Comparison of ENCODE assay signal across 16 cellular contexts in genomic region chr2:160111951-160112798, GRCh38. TPM values are rescaled to one million over a fixed set of nuclear protein-coding genes. Genes with fewer than 3 reads are reported as not detected.
DNase-seq lines count a peak whose midpoint lies in the region; ATAC-seq and TF ChIP-seq lines count a peak whose summit lies in the region.
"Had no signal": no experiment of that assay in that cellular context is flagged by ENCODE, and none has a peak within 500 bp of the region (broad histone marks: within the 10 kb centered on the region; RNA-seq: fewer than 3 reads in every experiment).

No MANE protein-coding gene starts in this region.

- no peak overlapping the region for H3K4me3 ChIP-seq in tibial artery
- H3K4me3 ChIP-seq in coronary artery, result no peak overlapping the region
- H3K4me3 ChIP-seq: esophagus muscularis mucosa, thoracic aorta had no signal

- H3K27ac ChIP-seq in tibial artery (no peak overlapping the region), coronary artery (no peak overlapping the region)
- H3K27ac ChIP-seq: esophagus muscularis mucosa, thoracic aorta had no signal

- peaks cover 9% of the 10 kb centered on the region for H3K36me3 Mint-ChIP-seq in mesothelial cell of epicardium

- peak; percentile 63 for ATAC-seq in GM18873 (IDR thresholded peaks at IDR 0.05; ENCODE audit: low FRiP score, unreplicated experiment)
- peak; percentile 66 for ATAC-seq in GM21619 (IDR thresholded peaks at IDR 0.05; ENCODE audit: unreplicated experiment)
- peak; percentile 67 for ATAC-seq in HG03066 (IDR thresholded peaks at IDR 0.05; ENCODE audit: low read depth, unreplicated experiment)

- intact Hi-C loops in tibial artery (cut with DNase I; ENCODE audit: low total_unique reads), result no loop called here

- peaks cover 15% of the 10 kb centered on the region for H3K4me1 Mint-ChIP-seq in mesothelial cell of epicardium
- H3K4me1 Mint-ChIP-seq: activated CD4-positive, alpha-beta T cell treated with anti-CD3 and anti-CD28 coated beads, Interleukin-2, amount 10 ng/mL, durations not matched to agents 7 days and 5 days had no signal

- H3K27me3 Mint-ChIP-seq in mesothelial cell of epicardium (ENCODE audit: low read depth), result no peaks in the 10 kb centered on the region
- H3K27me3 Mint-ChIP-seq: activated CD4-positive, alpha-beta T cell treated with anti-CD3 and anti-CD28 coated beads, Interleukin-2, amount 10 ng/mL, durations not matched to agents 7 days and 5 days had no signal

- no peaks in the 10 kb centered on the region for H3K27me3 ChIP-seq in tibial artery
- H3K27me3 ChIP-seq: esophagus muscularis mucosa had no signal

- no peaks in the 10 kb centered on the region for H3K36me3 ChIP-seq in tibial artery
- H3K36me3 ChIP-seq: esophagus muscularis mucosa, thoracic aorta had no signal

- DNase-seq in mesothelial cell of epicardium (ENCODE audit: low spot score in 2 of 2, unreplicated experiment in 2 of 2), result no peak
- no peak for DNase-seq in HEK293T (ENCODE audit: extremely low spot score)
- no peak for DNase-seq in tibial artery
- DNase-seq in NCI-H1436 treated with DMSO at 0.1 percent for 48 hours (lab: John Stamatoyannopoulos, UW), result no peak
- no peak for DNase-seq in coronary artery (ENCODE audit: low spot score)
- DNase-seq: activated CD4-positive, alpha-beta T cell treated with anti-CD3 and anti-CD28 coated beads, Interleukin-2, amount 10 ng/mL, durations not matched to agents 7 days and 5 days; activated naive CD4-positive, alpha-beta T cell; cerebellar nuclear complex; COR-L47; NCI-H1417; NCI-H774 had no signal

- CTCF ChIA-PET in HEK293T (lab: Yijun Ruan, JAX), result no interaction called here

- H3K9me3 ChIP-seq in tibial artery, result no peaks in the 10 kb centered on the region
- H3K9me3 ChIP-seq: esophagus muscularis mucosa, thoracic aorta had no signal

- peaks cover 7% of the 10 kb centered on the region for H3K9me3 Mint-ChIP-seq in mesothelial cell of epicardium
- H3K9me3 Mint-ChIP-seq: activated CD4-positive, alpha-beta T cell treated with anti-CD3 and anti-CD28 coated beads, Interleukin-2, amount 10 ng/mL, durations not matched to agents 7 days and 5 days had no signal

- TF ChIP-seq CTCF in mesothelial cell of epicardium (IDR thresholded peaks at IDR 0.05; ENCODE audit: unreplicated experiment) (no peak), tibial artery (IDR thresholded peaks at IDR 0.05) (no peak), coronary artery (IDR thresholded peaks at IDR 0.05) (no peak)

- POLR2A ChIA-PET in HEK293T (lab: Yijun Ruan, JAX), result no interaction called here

- no peaks in the 10 kb centered on the region for H3K4me1 ChIP-seq in tibial artery
- H3K4me1 ChIP-seq: esophagus muscularis mucosa had no signal

- H3K4me3 Mint-ChIP-seq in mesothelial cell of epicardium, result no peak overlapping the region
- H3K4me3 Mint-ChIP-seq: activated CD4-positive, alpha-beta T cell treated with anti-CD3 and anti-CD28 coated beads, Interleukin-2, amount 10 ng/mL, durations not matched to agents 7 days and 5 days had no signal

- peak overlapping the region; percentile 10 for H3K27ac Mint-ChIP-seq in mesothelial cell of epicardium
- H3K27ac Mint-ChIP-seq: activated CD4-positive, alpha-beta T cell treated with anti-CD3 and anti-CD28 coated beads, Interleukin-2, amount 10 ng/mL, durations not matched to agents 7 days and 5 days had no signal

TF ChIP-seq in HEK293T, 16 proteins besides CTCF, POLR2A, EP300 and RAD21:
- TF ChIP-seq SUZ12 (IDR thresholded peaks at IDR 0.05) (no peak), PKNOX1 (IDR thresholded peaks at IDR 0.05) (no peak), ZNF384 (IDR thresholded peaks at IDR 0.05) (no peak), L3MBTL2 (conservative IDR thresholded peaks at IDR 0.05) (no peak), NFRKB (IDR thresholded peaks at IDR 0.05) (no peak), CTBP1 (IDR thresholded peaks at IDR 0.05; ENCODE audit: borderline replicate concordance) (no peak), FOXK2 (IDR thresholded peaks at IDR 0.05) (no peak), SP1 (IDR thresholded peaks at IDR 0.05) (no peak), FOXM1 (IDR thresholded peaks at IDR 0.05; ENCODE audit: borderline replicate concordance) (no peak), TARDBP (IDR thresholded peaks at IDR 0.05) (no peak), ELF4 (IDR thresholded peaks at IDR 0.05) (no peak), BHLHE40 (IDR thresholded peaks at IDR 0.05; ENCODE audit: borderline replicate concordance) (no peak), FOXA1 (IDR thresholded peaks at IDR 0.05) (no peak), LEF1 (IDR thresholded peaks at IDR 0.05; ENCODE audit: borderline replicate concordance) (no peak)
TF ChIP-seq in HEK293T: peak in this region for 0.

RNA-seq across cellular contexts. Expression of gene PLA2R1, which starts 49.8 kb away (rescaled TPM):
- total RNA-seq in mesothelial cell of epicardium, result 14.4 to 15.0 TPM (median 14.8 TPM) in 3 replicates
- total RNA-seq: activated CD4-positive, alpha-beta T cell treated with anti-CD3 and anti-CD28 coated beads, Interleukin-2, amount 10 ng/mL, durations not matched to agents 7 days and 5 days had no signal
